In the genomic region with DNA sequence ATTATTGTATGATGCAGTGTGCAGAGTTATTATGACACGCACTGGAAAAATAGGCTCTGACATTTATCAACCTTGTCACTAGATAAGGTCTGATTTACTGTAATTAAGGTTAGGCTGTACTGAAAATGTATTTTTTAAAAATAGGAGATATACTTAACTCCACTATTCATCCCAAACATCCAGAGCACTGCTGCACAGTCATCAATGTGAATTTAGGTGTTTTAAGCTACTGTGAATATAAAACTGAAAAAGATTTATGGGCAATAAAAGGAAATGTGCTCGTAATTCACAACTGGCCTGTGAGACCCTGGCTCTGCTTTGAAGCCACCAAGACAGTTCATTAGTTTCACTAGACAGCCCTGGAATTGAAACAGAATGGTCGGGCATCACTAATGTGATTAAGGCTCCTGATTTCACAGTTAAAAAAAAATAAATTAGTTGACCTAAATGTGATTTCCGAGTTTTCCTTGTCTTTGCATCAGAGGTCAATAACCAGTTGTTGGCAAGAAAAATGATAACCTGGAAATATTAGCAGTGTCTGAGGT, we compare ENCODE assay signal across 20 cellular contexts.
"Had no signal": no experiment of that assay in that cellular context is flagged by ENCODE, and none has a peak within 500 bp of the region (broad histone marks: within the 10 kb centered on the region; RNA-seq: fewer than 3 reads in every experiment).

No MANE protein-coding gene starts in this region.

- H3K27me3 ChIP-seq: MG63 had no signal

- H3K9me3 ChIP-seq: MG63 had no signal

- H3K4me3 ChIP-seq: MG63 had no signal

- H3K36me3 ChIP-seq: MG63 had no signal

- DNase-seq: IMR-90, Karpas-422, KG1, MG63, NCI-H1092, NCI-H1105 treated with DMSO at 0.1 percent for 48 hours, NCI-H1417 treated with DMSO at 0.1 percent for 48 hours, NCI-H146, NCI-H1694 treated with DMSO at 0.1 percent for 48 hours, NCI-H1930, NCI-H2081, NCI-H2107, NCI-H345, NCI-H446 treated with DMSO at 0.1 percent for 48 hours, NCI-H510A treated with DMSO at 0.1 percent for 48 hours, NCI-H526, Right ventricle myocardium superior, RPMI8226, SW 1271, T-cell had no signal

- ATAC-seq: T-cell had no signal
